In the genomic region with DNA sequence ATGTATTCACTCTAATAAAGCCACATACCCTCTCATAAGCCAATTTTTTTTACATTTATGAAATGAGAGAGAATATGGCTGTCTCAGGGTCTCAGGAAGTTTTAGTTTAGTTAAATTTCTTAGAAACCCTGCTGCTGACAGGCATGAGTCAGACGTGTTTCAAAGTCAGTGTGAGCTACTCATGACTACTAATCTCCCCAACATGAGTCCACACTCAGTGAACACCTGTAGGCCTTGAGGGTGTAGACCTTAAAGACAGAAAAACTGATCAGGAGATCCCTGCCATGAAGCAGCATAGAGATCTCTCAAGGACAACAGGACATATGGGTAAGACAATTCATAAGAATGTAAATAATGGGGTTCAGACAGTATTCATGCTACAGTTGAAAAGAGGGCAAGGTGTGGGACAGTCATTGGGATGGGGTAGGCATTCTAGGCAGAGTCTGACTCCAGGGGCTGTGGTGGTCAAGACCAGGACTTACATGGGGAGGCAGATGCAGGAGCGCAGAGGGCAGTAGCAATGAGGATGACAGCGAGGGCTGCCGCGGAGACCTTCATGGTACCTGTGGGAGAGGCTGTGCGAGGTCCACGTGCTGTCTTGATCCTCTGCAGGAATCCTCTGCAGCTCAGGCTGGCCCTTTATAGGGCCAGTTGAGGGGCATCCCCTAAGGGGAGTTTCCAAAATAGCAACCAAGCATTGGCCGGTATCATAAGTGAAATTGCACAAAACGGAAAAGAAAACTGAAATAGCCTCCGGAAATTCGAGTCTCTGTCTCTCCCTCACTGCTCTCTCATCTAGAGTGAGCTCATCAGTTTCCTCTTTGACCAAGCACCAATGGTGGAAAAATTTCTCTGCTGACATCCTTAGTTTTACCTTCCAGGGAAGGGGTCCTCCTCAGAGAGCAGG, we compare ENCODE assay signal across 2 cellular contexts.
TF ChIP-seq lines count a peak whose summit lies in the region.

Gene CCL5 (minus strand): TSS at position 613 of the 907 bp plus-strand sequence.

TF ChIP-seq in K562, 482 proteins besides CTCF, POLR2A, EP300 and RAD21 (continued from another document and continues in another):
- TF ChIP-seq MGA (IDR thresholded peaks at IDR 0.05), result peak; percentile 43
- no peak for TF ChIP-seq SNAPC5 (CRISPR knock-in tag; IDR thresholded peaks at IDR 0.05)
- peak; percentile 56 for TF ChIP-seq FOSL1 (tag; conservative IDR thresholded peaks at IDR 0.05)
- no peak for TF ChIP-seq ZNF696 (CRISPR knock-in tag; conservative IDR thresholded peaks at IDR 0.05)
- peak; percentile 35; the same call in 1 of the 2 replicates for TF ChIP-seq SMARCA4 (IDR thresholded peaks at IDR 0.05)
- TF ChIP-seq CHD1 (IDR thresholded peaks at IDR 0.05; ENCODE audit: low read length), result no peak
- 0 out of 2 replicates have a peak, but pooled peaks have one; percentile 42 for TF ChIP-seq EHMT2 (IDR thresholded peaks at IDR 0.05)
- peak; percentile 27 for TF ChIP-seq MEIS2 (IDR thresholded peaks at IDR 0.05; ENCODE audit: partially characterized antibody)
- no peak for TF ChIP-seq THRB (CRISPR knock-in tag; conservative IDR thresholded peaks at IDR 0.05)
- TF ChIP-seq SMARCC2 (IDR thresholded peaks at IDR 0.05; ENCODE audit: low read depth), result 0 out of 2 replicates have a peak, but pooled peaks have one; percentile 31

TF ChIP-seq in WTC11, 78 proteins besides CTCF, POLR2A, EP300 and RAD21 (continued from another document):
- TF ChIP-seq ZNF532 (CRISPR knock-in tag; IDR thresholded peaks at IDR 0.05; ENCODE audit: borderline replicate concordance) (no peak), CDX4 (CRISPR knock-in tag; IDR thresholded peaks at IDR 0.05; ENCODE audit: borderline replicate concordance) (no peak)
- TF ChIP-seq, protein P1, sequence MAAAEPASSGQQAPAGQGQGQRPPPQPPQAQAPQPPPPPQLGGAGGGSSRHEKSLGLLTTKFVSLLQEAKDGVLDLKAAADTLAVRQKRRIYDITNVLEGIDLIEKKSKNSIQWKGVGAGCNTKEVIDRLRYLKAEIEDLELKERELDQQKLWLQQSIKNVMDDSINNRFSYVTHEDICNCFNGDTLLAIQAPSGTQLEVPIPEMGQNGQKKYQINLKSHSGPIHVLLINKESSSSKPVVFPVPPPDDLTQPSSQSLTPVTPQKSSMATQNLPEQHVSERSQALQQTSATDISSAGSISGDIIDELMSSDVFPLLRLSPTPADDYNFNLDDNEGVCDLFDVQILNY (CRISPR knock-in tag; IDR thresholded peaks at IDR 0.05), result no peak
TF ChIP-seq in WTC11: peak in this region for 0.
